In the genomic region with DNA sequence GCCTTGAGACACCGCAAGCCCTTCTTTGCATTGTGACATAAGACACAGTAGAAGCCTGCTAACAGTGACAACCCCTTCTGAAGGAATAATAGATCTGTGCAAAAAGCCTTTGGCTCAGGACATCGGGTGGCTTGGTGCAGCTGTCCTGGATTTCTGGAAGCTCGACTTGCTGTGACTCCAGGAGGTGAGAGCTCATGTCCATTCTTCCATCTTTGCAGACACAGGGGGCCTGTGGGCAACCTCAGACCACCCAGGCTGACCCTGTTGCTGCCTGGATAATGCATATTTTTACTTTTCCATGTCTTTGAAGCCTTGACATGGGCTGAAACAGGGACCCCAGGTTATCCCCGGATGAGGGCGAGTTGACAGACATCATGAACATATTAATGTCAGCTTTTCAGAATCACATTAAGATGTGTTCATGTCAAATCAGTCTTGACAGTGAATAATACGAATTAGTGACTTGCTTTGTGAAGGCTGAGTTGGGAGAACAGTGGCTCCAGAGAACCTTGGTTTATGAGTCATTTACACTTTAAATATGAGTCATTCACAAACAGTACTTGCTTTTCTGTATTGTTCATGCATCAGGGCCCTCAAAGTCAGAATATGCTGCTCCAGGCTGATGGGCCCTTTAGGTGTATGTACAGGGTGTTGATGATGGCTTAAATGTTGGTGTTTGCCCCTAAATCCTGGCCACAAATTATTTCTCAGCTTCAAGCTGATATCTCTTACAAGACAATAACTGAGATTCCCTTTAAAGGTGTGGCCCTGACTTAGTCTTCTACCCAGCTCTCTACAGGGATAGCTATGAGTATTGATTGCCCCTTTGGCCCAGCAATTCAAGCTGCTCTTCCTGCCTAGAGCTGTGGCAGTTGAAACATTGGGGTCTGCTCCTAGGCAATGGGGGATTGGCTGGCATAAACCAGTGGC, we compare ENCODE assay signal across 1 cellular context.
TF ChIP-seq lines count a peak whose summit lies in the region.

No MANE protein-coding gene starts in this region.

TF ChIP-seq in K562, 482 proteins besides CTCF, POLR2A, EP300 and RAD21 (continued from another document):
- TF ChIP-seq, protein P1, sequence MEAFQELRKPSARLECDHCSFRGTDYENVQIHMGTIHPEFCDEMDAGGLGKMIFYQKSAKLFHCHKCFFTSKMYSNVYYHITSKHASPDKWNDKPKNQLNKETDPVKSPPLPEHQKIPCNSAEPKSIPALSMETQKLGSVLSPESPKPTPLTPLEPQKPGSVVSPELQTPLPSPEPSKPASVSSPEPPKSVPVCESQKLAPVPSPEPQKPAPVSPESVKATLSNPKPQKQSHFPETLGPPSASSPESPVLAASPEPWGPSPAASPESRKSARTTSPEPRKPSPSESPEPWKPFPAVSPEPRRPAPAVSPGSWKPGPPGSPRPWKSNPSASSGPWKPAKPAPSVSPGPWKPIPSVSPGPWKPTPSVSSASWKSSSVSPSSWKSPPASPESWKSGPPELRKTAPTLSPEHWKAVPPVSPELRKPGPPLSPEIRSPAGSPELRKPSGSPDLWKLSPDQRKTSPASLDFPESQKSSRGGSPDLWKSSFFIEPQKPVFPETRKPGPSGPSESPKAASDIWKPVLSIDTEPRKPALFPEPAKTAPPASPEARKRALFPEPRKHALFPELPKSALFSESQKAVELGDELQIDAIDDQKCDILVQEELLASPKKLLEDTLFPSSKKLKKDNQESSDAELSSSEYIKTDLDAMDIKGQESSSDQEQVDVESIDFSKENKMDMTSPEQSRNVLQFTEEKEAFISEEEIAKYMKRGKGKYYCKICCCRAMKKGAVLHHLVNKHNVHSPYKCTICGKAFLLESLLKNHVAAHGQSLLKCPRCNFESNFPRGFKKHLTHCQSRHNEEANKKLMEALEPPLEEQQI (IDR thresholded peaks at IDR 0.05) = no peak
- no peak for TF ChIP-seq SAFB2 (IDR thresholded peaks at IDR 0.05; ENCODE audit: borderline replicate concordance, low read depth, low read length, severe bottlenecking)
